ENCODE assay signal across 22 cellular contexts in the genomic region with DNA sequence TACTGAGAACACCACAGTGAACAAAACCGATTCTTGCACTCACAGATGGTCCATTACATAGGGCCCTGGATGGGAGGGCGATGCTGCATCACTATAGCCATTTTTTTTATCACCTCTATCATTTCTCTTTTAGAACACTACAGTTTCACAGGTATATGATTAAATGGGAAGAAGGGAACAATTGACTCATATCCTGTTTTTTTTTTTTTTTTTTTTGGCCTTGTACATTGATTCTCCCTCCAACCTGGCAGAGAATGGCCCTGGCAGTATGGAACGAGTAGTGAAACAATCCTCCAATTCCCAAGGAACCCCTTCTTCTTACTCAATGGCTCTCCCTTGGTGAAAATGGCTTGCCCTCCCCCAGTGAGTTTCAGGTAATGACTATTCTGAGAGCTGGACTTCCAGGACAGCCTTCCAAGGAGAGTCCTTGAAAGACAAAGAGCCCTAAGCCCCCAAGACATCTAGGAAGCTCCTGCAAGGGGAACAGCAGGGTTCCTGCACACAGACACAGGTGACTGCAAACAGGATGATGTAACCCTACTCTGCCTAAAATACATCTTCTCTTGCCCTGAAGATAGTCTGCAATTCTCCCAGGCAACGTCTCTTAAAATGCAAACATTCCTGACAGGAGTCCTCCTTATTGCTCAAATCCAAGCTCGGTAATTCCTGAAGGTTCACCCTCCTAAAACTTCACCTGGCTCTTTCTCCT.
"Had no signal": no experiment of that assay in that cellular context is flagged by ENCODE, and none has a peak within 500 bp of the region (broad histone marks: within the 10 kb centered on the region; RNA-seq: fewer than 3 reads in every experiment).

No MANE protein-coding gene starts in this region.

- H3K27ac ChIP-seq: coronary artery, heart right ventricle, tibial nerve had no signal

- H3K9me3 Mint-ChIP-seq: activated CD4-positive, alpha-beta T cell treated with anti-CD3 and anti-CD28 coated beads, Interleukin-2, amount 10 ng/mL, durations not matched to agents 24 days and 14 days had no signal

- H3K36me3 ChIP-seq: heart right ventricle, tibial nerve had no signal

- H3K4me3 ChIP-seq: coronary artery, heart right ventricle, tibial nerve had no signal

- H3K27me3 Mint-ChIP-seq: activated B cell treated with CpG ODN at 0.5 μM for 24 hours; activated CD4-positive, alpha-beta T cell treated with anti-CD3 and anti-CD28 coated beads, Interleukin-2, amount 10 ng/mL, durations not matched to agents 24 days and 14 days; brain had no signal

- ATAC-seq: activated naive CD8-positive, alpha-beta T cell treated with anti-CD3 and anti-CD28 coated beads, Interleukin-2, amount 50 U/mL, for 24 hours; esophagus mucosa; heart right ventricle; natural killer cell treated with Interleukin-12 subunit alpha and Interleukin-12 subunit beta and Interleukin-15 and Interleukin-18, amount 100 ng/mL, for 72 hours; T-cell had no signal

- H3K4me1 Mint-ChIP-seq: activated CD4-positive, alpha-beta T cell treated with anti-CD3 and anti-CD28 coated beads, Interleukin-2, amount 10 ng/mL, durations not matched to agents 24 days and 14 days; activated naive CD4-positive, alpha-beta T cell treated with anti-CD3 and anti-CD28 coated beads, Interleukin-2, amount 10 ng/mL, durations not matched to agents 7 days and 5 days; activated naive CD8-positive, alpha-beta T cell treated with anti-CD3 and anti-CD28 coated beads, Interleukin-2, amount 50 U/mL, for 24 hours; mesothelial cell of epicardium; T-cell had no signal

- H3K4me1 ChIP-seq: tibial nerve had no signal

- DNase-seq: activated B cell treated with CpG ODN at 0.5 μM for 24 hours; activated CD4-positive, alpha-beta T cell treated with anti-CD3 and anti-CD28 coated beads, Interleukin-2, amount 10 ng/mL, durations not matched to agents 24 days and 14 days; activated CD8-positive, alpha-beta memory T cell treated with anti-CD3 and anti-CD28 coated beads for 24 hours; activated CD8-positive, alpha-beta memory T cell treated with anti-CD3 and anti-CD28 coated beads, Interleukin-2, amount 50 U/mL, for 48 hours; activated effector memory CD4-positive, alpha-beta T cell treated with Interleukin-2 at 50 U/mL for 16 hours; activated naive CD4-positive, alpha-beta T cell treated with anti-CD3 and anti-CD28 coated beads, Interleukin-2, amount 10 ng/mL, durations not matched to agents 7 days and 5 days; activated naive CD8-positive, alpha-beta T cell treated with anti-CD3 and anti-CD28 coated beads, Interleukin-2, amount 50 U/mL, for 24 hours; activated T-cell treated with anti-CD3 and anti-CD28 coated beads, Interleukin-2, amount 50 U/mL, for 48 hours; anterior cingulate cortex; heart right ventricle; nucleus accumbens; posterior cingulate gyrus; stimulated activated CD4-positive, alpha-beta T cell treated with anti-CD3 and anti-CD28 coated beads, Interleukin-12 subunit alpha, Interleukin-12 subunit beta, amount 100 ng/mL, for 4 hours; stimulated activated CD4-positive, alpha-beta T cell treated with anti-CD3 and anti-CD28 coated beads, Interleukin-1b, Interleukin-23, amount 100 ng/mL, for 48 hours; T-cell had no signal

- H3K27me3 ChIP-seq: tibial nerve had no signal

- H3K36me3 Mint-ChIP-seq: activated naive CD4-positive, alpha-beta T cell treated with anti-CD3 and anti-CD28 coated beads, Interleukin-2, amount 10 ng/mL, durations not matched to agents 7 days and 5 days; brain; T-cell had no signal

- H3K4me3 Mint-ChIP-seq: activated B cell treated with CpG ODN at 0.5 μM for 24 hours; activated CD4-positive, alpha-beta T cell treated with anti-CD3 and anti-CD28 coated beads, Interleukin-2, amount 10 ng/mL, durations not matched to agents 24 days and 14 days; activated naive CD4-positive, alpha-beta T cell treated with anti-CD3 and anti-CD28 coated beads, Interleukin-2, amount 10 ng/mL, durations not matched to agents 7 days and 5 days; activated naive CD8-positive, alpha-beta T cell treated with anti-CD3 and anti-CD28 coated beads, Interleukin-2, amount 50 U/mL, for 24 hours; brain; mesothelial cell of epicardium; natural killer cell treated with Interleukin-12 subunit alpha and Interleukin-12 subunit beta and Interleukin-15 and Interleukin-18, amount 100 ng/mL, for 72 hours; stimulated activated naive CD8-positive, alpha-beta T cell treated with anti-CD3 and anti-CD28 coated beads, Interleukin-15, Interleukin-2, amounts not matched to agents 100 ng/mL and 50 ng/mL, for 24 hours; T-cell had no signal

- H3K27ac Mint-ChIP-seq: activated B cell treated with CpG ODN at 0.5 μM for 24 hours; activated CD4-positive, alpha-beta T cell treated with anti-CD3 and anti-CD28 coated beads, Interleukin-2, amount 10 ng/mL, durations not matched to agents 24 days and 14 days; activated naive CD4-positive, alpha-beta T cell treated with anti-CD3 and anti-CD28 coated beads, Interleukin-2, amount 10 ng/mL, durations not matched to agents 7 days and 5 days; activated naive CD8-positive, alpha-beta T cell treated with anti-CD3 and anti-CD28 coated beads, Interleukin-2, amount 50 U/mL, for 24 hours; brain; mesothelial cell of epicardium; natural killer cell treated with Interleukin-12 subunit alpha and Interleukin-12 subunit beta and Interleukin-15 and Interleukin-18, amount 100 ng/mL, for 72 hours; stimulated activated naive CD8-positive, alpha-beta T cell treated with anti-CD3 and anti-CD28 coated beads, Interleukin-15, Interleukin-2, amounts not matched to agents 100 ng/mL and 50 ng/mL, for 24 hours; T-cell had no signal
